13 cellular contexts compared by ENCODE assay signal in genomic region chr3:8581806-8582436, GRCh38.
DNase-seq lines count a peak whose midpoint lies in the region; ATAC-seq and TF ChIP-seq lines count a peak whose summit lies in the region.
"Had no signal": no experiment of that assay in that cellular context is flagged by ENCODE, and none has a peak within 500 bp of the region (broad histone marks: within the 10 kb centered on the region; RNA-seq: fewer than 3 reads in every experiment).

No MANE protein-coding gene starts in this region.

- WGBS in lung, 2 donors, result 76 to 81% methylated on average over 5 of the region's 5 CpGs

- ATAC-seq in lung (ENCODE audit: insufficient read depth, low FRiP score) (no peak), gastrocnemius medialis (no peak), HG02763 (IDR thresholded peaks at IDR 0.05; ENCODE audit: unreplicated experiment) (no peak)

- peaks cover 0 to 17% of the 10 kb centered on the region in 2 donors for H3K4me1 ChIP-seq in lung (ENCODE audit: control insufficient read depth in 2 of 2, insufficient read depth in 2 of 2, low read length in 2 of 2)
- peaks cover 9 to 11% of the 10 kb centered on the region in 2 donors for H3K4me1 ChIP-seq in gastrocnemius medialis

- no peak for TF ChIP-seq POLR2A in gastrocnemius medialis (IDR thresholded peaks at IDR 0.05)

- TF ChIP-seq CTCF in lung (IDR thresholded peaks at IDR 0.05; ENCODE audit: control extremely low read depth, extremely low read depth) (no peak), gastrocnemius medialis (IDR thresholded peaks at IDR 0.05 in 4 of 5, conservative IDR thresholded peaks at IDR 0.05 in 1 of 5) (no peak)

- H3K27me3 ChIP-seq in lung (ENCODE audit: control insufficient read depth, insufficient read depth), result no peaks in the 10 kb centered on the region
- H3K27me3 ChIP-seq in gastrocnemius medialis, result no peaks in the 10 kb centered on the region

- H3K36me3 ChIP-seq in lung (ENCODE audit: control insufficient read depth in 2 of 2, insufficient read depth in 2 of 2, low read length in 2 of 2) (no peaks in the 10 kb centered on the region), gastrocnemius medialis (no peaks in the 10 kb centered on the region)

- intact Hi-C loops in gastrocnemius medialis (cut with DNase I; ENCODE audit: low total_unique reads), result no loop called here

- in situ Hi-C loops in gastrocnemius medialis (cut with MboI; ENCODE audit: low sequenced_read_pairs in 4 of 4), result no loop called here

- no peaks in the 10 kb centered on the region for H3K9me3 ChIP-seq in lung (ENCODE audit: control insufficient read depth in 2 of 2, insufficient read depth in 1 of 2, low read length in 1 of 2)
- no peaks in the 10 kb centered on the region for H3K9me3 ChIP-seq in gastrocnemius medialis

- H3K4me3 ChIP-seq in lung (no peak overlapping the region), gastrocnemius medialis (no peak overlapping the region)

- DNase-seq in H4 (ENCODE audit: low spot score), result peak; percentile 72
- peak; percentile 58 for DNase-seq in astrocyte of the hippocampus (ENCODE audit: low read depth, low spot score)
- peak; percentile 44 for DNase-seq in lung (ENCODE audit: low spot score)
- DNase-seq in gastrocnemius medialis, result no peak
- DNase-seq in NCI-H2081 treated with DMSO at 0.1 percent for 48 hours (lab: John Stamatoyannopoulos, UW), result no peak
- no peak for DNase-seq in NCI-H1092 (lab: John Stamatoyannopoulos, UW)
- no peak for DNase-seq in T-helper 1 cell
- DNase-seq: DMS53, HCEC 1CT, NCI-H1694, NCI-H446 treated with DMSO at 0.1 percent for 48 hours, NCI-H774 had no signal

- H3K27ac ChIP-seq in lung (ENCODE audit: low read depth in 1 of 2, low read length in 1 of 2), result peak overlapping the region in 1 of 2 donors; percentile 61
- peak overlapping the region in 3 of 4 donors; percentile 35 to 59 (median 50) for H3K27ac ChIP-seq in gastrocnemius medialis

Comparison
In these comparisons a context has a peak if more than half of its experiments do, and no peak if none do; other contexts are left out.
1. DNase-seq: peak in H4 (single experiment), astrocyte of the hippocampus (single experiment) and lung (single experiment); none in gastrocnemius medialis (0 of 2), NCI-H2081 treated with DMSO at 0.1 percent for 48 hours (single experiment), NCI-H1092 (single experiment) and T-helper 1 cell (0 of 5).